38 cellular contexts compared by ENCODE assay signal in the genomic region with DNA sequence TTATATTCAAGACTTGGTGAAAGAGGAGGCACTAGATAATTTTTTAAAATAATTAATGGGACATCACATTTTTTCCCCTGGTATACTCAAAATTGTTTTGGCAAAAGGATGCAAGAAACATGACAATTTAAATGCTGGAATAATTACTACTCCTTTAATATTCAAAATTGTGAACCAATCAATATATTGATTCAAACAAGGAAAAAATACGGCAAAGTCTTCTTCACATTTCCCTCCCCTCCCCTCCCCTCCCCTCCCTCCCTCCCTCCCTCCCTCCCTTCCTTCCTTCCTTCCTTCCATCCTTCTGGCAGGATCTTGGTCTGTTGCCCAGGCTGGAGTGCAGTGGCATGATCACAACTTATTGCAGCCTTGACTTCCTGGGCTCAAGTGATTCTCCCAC. TPM values are rescaled to one million over a fixed set of nuclear protein-coding genes. Genes with fewer than 3 reads are reported as not detected.
"Had no signal": no experiment of that assay in that cellular context is flagged by ENCODE, and none has a peak within 500 bp of the region (broad histone marks: within the 10 kb centered on the region; RNA-seq: fewer than 3 reads in every experiment).

No MANE protein-coding gene starts in this region.

- H3K36me3 ChIP-seq: MG63 had no signal

- H3K9me3 ChIP-seq: MG63 had no signal

- DNase-seq: Karpas-422, Kasumi-1, MG63, MM.1S, MV-4-11, NCI-H1048, NCI-H1092, NCI-H1092 treated with DMSO at 0.1 percent for 48 hours, NCI-H1105, NCI-H1105 treated with DMSO at 0.1 percent for 48 hours, NCI-H1417, NCI-H1417 treated with DMSO at 0.1 percent for 48 hours, NCI-H1436, NCI-H1436 treated with DMSO at 0.1 percent for 48 hours, NCI-H146, NCI-H1694, NCI-H1694 treated with DMSO at 0.1 percent for 48 hours, NCI-H187, NCI-H187 treated with DMSO at 0.1 percent for 48 hours, NCI-H1930, NCI-H2029, NCI-H2029 treated with DMSO at 0.1 percent for 48 hours, NCI-H2081, NCI-H2081 treated with DMSO at 0.1 percent for 48 hours, NCI-H2107, NCI-H2171, NCI-H2171 treated with DMSO at 0.1 percent for 48 hours, NCI-H2227 treated with DMSO at 0.1 percent for 48 hours, NCI-H226, NCI-H345, NCI-H446, NCI-H446 treated with DMSO at 0.1 percent for 48 hours, NCI-H510A, NCI-H510A treated with DMSO at 0.1 percent for 48 hours, NCI-H524 had no signal

- H3K4me3 ChIP-seq: MG63 had no signal

RNA-seq across cellular contexts. Expression of gene SLC35F1, which starts 4.1 kb away (rescaled TPM):
- total RNA-seq: LHCN-M2, MCF 10A, NCI-H460 had no signal
